In genomic region chr10:2436933-2437332, GRCh38 we compare ENCODE assay signal across 31 cellular contexts.
"Had no signal": no experiment of that assay in that cellular context is flagged by ENCODE, and none has a peak within 500 bp of the region (broad histone marks: within the 10 kb centered on the region; RNA-seq: fewer than 3 reads in every experiment).

No MANE protein-coding gene starts in this region.

- H3K36me3 ChIP-seq: adrenal gland, ascending aorta, brain microvascular endothelial cell, breast epithelium, cardiac muscle cell had no signal

- H3K27me3 ChIP-seq: adrenal gland, ascending aorta, body of pancreas, brain microvascular endothelial cell, breast epithelium, cardiac muscle cell had no signal

- H3K4me3 ChIP-seq: adrenal gland, ascending aorta, body of pancreas, breast epithelium, cardiac muscle cell had no signal

- H3K4me1 ChIP-seq: adrenal gland, ascending aorta, body of pancreas, breast epithelium had no signal

- DNase-seq: activated effector memory CD4-positive, alpha-beta T cell treated with anti-CD3 and anti-CD28 coated beads, Interleukin-2, amount 50 U/mL, for 16 hours; activated effector memory CD4-positive, alpha-beta T cell treated with Interleukin-2 at 50 U/mL for 16 hours; activated gamma-delta T cell; activated gamma-delta T cell treated with Interleukin-2 at 50 U/mL for 16 hours; activated naive CD4-positive, alpha-beta T cell; activated naive CD4-positive, alpha-beta T cell treated with anti-CD3 and anti-CD28 coated beads for 36 hours; activated naive CD4-positive, alpha-beta T cell treated with anti-CD3 and anti-CD28 coated beads, Interleukin-2, amount 10 ng/mL, durations not matched to agents 7 days and 5 days; activated naive CD4-positive, alpha-beta T cell treated with anti-CD3 and anti-CD28 coated beads, Interleukin-2, amount 50 U/mL, for 16 hours; activated naive CD4-positive, alpha-beta T cell treated with Interleukin-2 at 50 U/mL for 16 hours; activated naive CD8-positive, alpha-beta T cell treated with anti-CD3 and anti-CD28 coated beads for 36 hours; activated naive CD8-positive, alpha-beta T cell treated with anti-CD3 and anti-CD28 coated beads, Interleukin-2, amount 10 ng/mL, durations not matched to agents 7 days and 5 days; activated naive CD8-positive, alpha-beta T cell treated with anti-CD3 and anti-CD28 coated beads, Interleukin-2, amount 50 U/mL, for 24 hours; activated T-cell treated with anti-CD3 and anti-CD28 coated beads, Interleukin-2, amount 50 U/mL, for 24 hours; activated T-cell treated with anti-CD3 and anti-CD28 coated beads, Interleukin-2, amount 50 U/mL, for 4 hours; activated T-cell treated with anti-CD3 and anti-CD28 coated beads, Interleukin-2, amount 50 U/mL, for 48 hours; activated T-cell treated with anti-CD3 and anti-CD28 coated beads, Interleukin-2, amount 50 U/mL, for 72 hours; adrenal gland; amniotic stem cell; amygdala; anterior cingulate cortex; aorta; body of pancreas; brain microvascular endothelial cell; caudate nucleus; central memory CD4-positive, alpha-beta T cell; cerebellar nuclear complex had no signal

- H3K9me3 ChIP-seq: adrenal gland, ascending aorta, body of pancreas, breast epithelium had no signal

- ATAC-seq: activated naive CD4-positive, alpha-beta T cell treated with anti-CD3 and anti-CD28 coated beads, Interleukin-2, amount 50 U/mL, for 72 hours; activated naive CD8-positive, alpha-beta T cell treated with anti-CD3 and anti-CD28 coated beads, Interleukin-2, amount 50 U/mL, for 24 hours; activated T-cell treated with anti-CD3 and anti-CD28 coated beads, Interleukin-2, amount 50 U/mL, for 4 hours; activated T-cell treated with anti-CD3 and anti-CD28 coated beads, Interleukin-2, amount 50 U/mL, for 72 hours; activated T-helper 17 cell treated with anti-CD3 and anti-CD28 coated beads, Interleukin-2, amount 50 U/mL, for 72 hours; body of pancreas had no signal

- H3K27ac ChIP-seq: adrenal gland, ascending aorta, body of pancreas, brain microvascular endothelial cell, breast epithelium, cardiac muscle cell had no signal
